Comparison of ENCODE assay signal across 20 cellular contexts in the genomic region with DNA sequence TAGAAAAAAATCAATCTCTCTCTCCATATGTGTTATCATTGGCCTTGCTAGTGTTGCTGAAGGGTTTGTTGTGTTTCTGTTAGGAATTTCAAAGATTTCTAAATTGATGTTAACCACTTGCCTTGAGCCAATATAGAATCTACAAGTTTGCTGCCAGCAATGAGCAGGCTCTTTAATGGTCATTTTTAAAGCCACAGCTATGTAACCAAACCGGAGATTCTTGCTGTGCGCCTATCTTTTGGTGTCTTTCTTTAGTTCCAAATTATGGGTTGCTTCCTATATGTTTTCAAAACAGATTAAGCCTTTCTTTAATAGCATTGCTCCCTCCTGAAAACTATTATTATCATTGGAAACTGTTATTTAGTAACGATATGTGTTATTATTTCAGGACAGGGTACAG.
DNase-seq lines count a peak whose midpoint lies in the region; ATAC-seq and TF ChIP-seq lines count a peak whose summit lies in the region.
"Had no signal": no experiment of that assay in that cellular context is flagged by ENCODE, and none has a peak within 500 bp of the region (broad histone marks: within the 10 kb centered on the region; RNA-seq: fewer than 3 reads in every experiment).

No MANE protein-coding gene starts in this region.

- H3K18ac ChIP-seq in trophoblast cell (ENCODE audit: low read length): no peak overlapping the region

- in situ Hi-C loops in G401 (cut with HindIII; ENCODE audit: low sequenced_read_pairs): no loop called here

- no peaks in the 10 kb centered on the region for H3K36me3 ChIP-seq in trophoblast cell (ENCODE audit: control insufficient read depth in 1 of 2, insufficient read depth in 2 of 2, low read length in 2 of 2)

- H3K79me1 ChIP-seq in trophoblast cell (ENCODE audit: low read length): peaks cover 2% of the 10 kb centered on the region

- H3K4me3 ChIP-seq in trophoblast cell (ENCODE audit: low read depth, low read length): no peak overlapping the region
- H3K4me3 ChIP-seq: A549, GM12878, GM23338 had no signal

- TF ChIP-seq CTCF in type B pancreatic cell (conservative IDR thresholded peaks at IDR 0.05): no peak

- H2BK120ac ChIP-seq in trophoblast cell (ENCODE audit: insufficient read depth, low read length, poor library complexity): no peak overlapping the region

- no peak overlapping the region for H4K91ac ChIP-seq in trophoblast cell (ENCODE audit: low read depth, low read length)

- no peak overlapping the region for H2BK12ac ChIP-seq in trophoblast cell (ENCODE audit: low read length)

- no peaks in the 10 kb centered on the region for H3K79me2 ChIP-seq in trophoblast cell (ENCODE audit: control insufficient read depth, insufficient read depth, low read length, poor library complexity)

- WGBS in trophoblast cell (ENCODE audit: extremely low coverage, insufficient coverage, insufficient read length): no CpG with 5 or more reads among the region's 3 CpGs

- no peak for ATAC-seq in GM18870 (IDR thresholded peaks at IDR 0.05; ENCODE audit: unreplicated experiment)
- ATAC-seq: A549, GM12878, GM23338, HCT116 had no signal

- H3K23ac ChIP-seq in trophoblast cell (ENCODE audit: low read length): no peak overlapping the region

- H3K4me3 Mint-ChIP-seq in type B pancreatic cell: peak overlapping the region; percentile 22
- H3K4me3 Mint-ChIP-seq: CD4-positive, alpha-beta memory T cell; GM23338; H9 had no signal

- peaks cover 13% of the 10 kb centered on the region for H3K36me3 Mint-ChIP-seq in type B pancreatic cell
- H3K36me3 Mint-ChIP-seq: CD4-positive, alpha-beta memory T cell had no signal

- H4K8ac ChIP-seq in trophoblast cell (ENCODE audit: low read depth, low read length): no peak overlapping the region

- H3K4me2 ChIP-seq in trophoblast cell (ENCODE audit: low read length): no peak overlapping the region
- H3K4me2 ChIP-seq: A549, GM23338 had no signal

- H2AK5ac ChIP-seq in trophoblast cell (ENCODE audit: low read length): no peak overlapping the region

- H3K27ac Mint-ChIP-seq in type B pancreatic cell: peak overlapping the region; percentile 24
- H3K27ac Mint-ChIP-seq: CD4-positive, alpha-beta memory T cell; GM23338; H9 had no signal

- H3K9me3 ChIP-seq in trophoblast cell (ENCODE audit: insufficient read depth, low read depth, low read length): no peaks in the 10 kb centered on the region
- H3K9me3 ChIP-seq: A549 had no signal

- H3K14ac ChIP-seq in trophoblast cell (ENCODE audit: low read length): no peak overlapping the region

- H3K4me1 ChIP-seq in trophoblast cell (ENCODE audit: control insufficient read depth in 1 of 2, insufficient read depth in 2 of 2, low read length in 2 of 2): peaks cover 0 to 2% of the 10 kb centered on the region in 2 experiments
- H3K4me1 ChIP-seq: A549 had no signal

- H3K27ac ChIP-seq in trophoblast cell (ENCODE audit: low read depth, low read length): no peak overlapping the region
- H3K27ac ChIP-seq: A549 had no signal

- no peak overlapping the region for H2BK5ac ChIP-seq in trophoblast cell (ENCODE audit: low read depth, low read length, poor library complexity)

- H3K27me3 ChIP-seq in trophoblast cell (ENCODE audit: insufficient read depth, low read length): no peaks in the 10 kb centered on the region

- no peak overlapping the region for H3K9ac ChIP-seq in trophoblast cell (ENCODE audit: low read length)

- no peaks in the 10 kb centered on the region for H3K27me3 Mint-ChIP-seq in type B pancreatic cell
- H3K27me3 Mint-ChIP-seq: CD4-positive, alpha-beta memory T cell had no signal

- no peak overlapping the region for H4K12ac ChIP-seq in trophoblast cell (ENCODE audit: low read depth, low read length)

- peaks cover 8% of the 10 kb centered on the region for H3K4me1 Mint-ChIP-seq in type B pancreatic cell (ENCODE audit: unreplicated experiment)
- H3K4me1 Mint-ChIP-seq: CD4-positive, alpha-beta memory T cell; GM23338; H9 had no signal

- H3K4ac ChIP-seq in trophoblast cell (ENCODE audit: low read depth, low read length): no peak overlapping the region

- H2AFZ ChIP-seq in trophoblast cell (ENCODE audit: insufficient read depth, low read length, poor library complexity): no peak overlapping the region
- H2AFZ ChIP-seq: GM23338 had no signal

- H3K9me3 Mint-ChIP-seq in type B pancreatic cell: peaks cover 14% of the 10 kb centered on the region
- H3K9me3 Mint-ChIP-seq: GM23338, H9 had no signal

- DNase-seq in G401 (ENCODE audit: low spot score): peak; percentile 3
- DNase-seq in cerebellar cortex (ENCODE audit: low spot score): peak; percentile 1
- DNase-seq in trophoblast cell: peak; percentile 69 to 78
- no peak for DNase-seq in type B pancreatic cell (ENCODE audit: extremely low spot score, unreplicated experiment)
- no peak for DNase-seq in NCI-H146 treated with DMSO at 0.1 percent for 48 hours (lab: John Stamatoyannopoulos, UW; ENCODE audit: unreplicated experiment)
- DNase-seq in activated CD4-positive, alpha-beta T cell treated with anti-CD3 and anti-CD28 coated beads, Interleukin-2, amount 50 U/mL, for 1 hour: no peak
- DNase-seq: 8988T; C1 segment of cervical spinal cord; Calu3; CD4-positive, alpha-beta memory T cell; COR-L47; DMS53; DMS79 treated with DMSO at 0.1 percent for 48 hours; GDM1; H9 had no signal

Comparison
In these comparisons a context has a peak if more than half of its experiments do, and no peak if none do; other contexts are left out.
1. DNase-seq: peak in G401 (single experiment), cerebellar cortex (single experiment) and trophoblast cell (2 of 2); none in type B pancreatic cell (single experiment), NCI-H146 treated with DMSO at 0.1 percent for 48 hours (single experiment) and activated CD4-positive, alpha-beta T cell treated with anti-CD3 and anti-CD28 coated beads, Interleukin-2, amount 50 U/mL, for 1 hour (single experiment).